ENCODE assay signal across 2 cellular contexts in the genomic region with DNA sequence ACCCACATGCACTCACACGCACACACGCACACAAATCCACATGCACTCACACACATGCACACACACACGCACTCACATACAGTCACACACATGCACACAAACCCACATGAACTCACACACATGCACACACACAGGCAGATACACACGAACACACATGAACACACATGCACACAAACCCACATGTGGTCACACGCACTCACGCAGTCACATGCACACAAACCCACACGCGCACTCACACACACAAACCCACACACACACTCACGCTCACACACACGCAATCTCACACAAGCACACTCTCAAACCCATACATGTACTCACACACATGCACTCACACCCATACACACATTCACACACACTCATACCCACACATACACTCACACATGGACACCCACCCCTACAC.
TF ChIP-seq lines count a peak whose summit lies in the region.

No MANE protein-coding gene starts in this region.

TF ChIP-seq in HepG2, 621 proteins besides CTCF, POLR2A, EP300 and RAD21 (continued from another document):
- TF ChIP-seq, protein P1, sequence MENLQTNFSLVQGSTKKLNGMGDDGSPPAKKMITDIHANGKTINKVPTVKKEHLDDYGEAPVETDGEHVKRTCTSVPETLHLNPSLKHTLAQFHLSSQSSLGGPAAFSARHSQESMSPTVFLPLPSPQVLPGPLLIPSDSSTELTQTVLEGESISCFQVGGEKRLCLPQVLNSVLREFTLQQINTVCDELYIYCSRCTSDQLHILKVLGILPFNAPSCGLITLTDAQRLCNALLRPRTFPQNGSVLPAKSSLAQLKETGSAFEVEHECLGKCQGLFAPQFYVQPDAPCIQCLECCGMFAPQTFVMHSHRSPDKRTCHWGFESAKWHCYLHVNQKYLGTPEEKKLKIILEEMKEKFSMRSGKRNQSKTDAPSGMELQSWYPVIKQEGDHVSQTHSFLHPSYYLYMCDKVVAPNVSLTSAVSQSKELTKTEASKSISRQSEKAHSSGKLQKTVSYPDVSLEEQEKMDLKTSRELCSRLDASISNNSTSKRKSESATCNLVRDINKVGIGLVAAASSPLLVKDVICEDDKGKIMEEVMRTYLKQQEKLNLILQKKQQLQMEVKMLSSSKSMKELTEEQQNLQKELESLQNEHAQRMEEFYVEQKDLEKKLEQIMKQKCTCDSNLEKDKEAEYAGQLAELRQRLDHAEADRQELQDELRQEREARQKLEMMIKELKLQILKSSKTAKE (CRISPR knock-in tag; IDR thresholded peaks at IDR 0.05; ENCODE audit: borderline replicate concordance) = 0 out of 2 replicates have a peak, but pooled peaks have one; percentile 25
- no peak for TF ChIP-seq ZNF121 (CRISPR knock-in tag; IDR thresholded peaks at IDR 0.05)
TF ChIP-seq in HepG2: peak in this region for 5.

TF ChIP-seq in K562, 482 proteins besides CTCF, POLR2A, EP300 and RAD21 (continued from another document):
- TF ChIP-seq, protein P2, sequence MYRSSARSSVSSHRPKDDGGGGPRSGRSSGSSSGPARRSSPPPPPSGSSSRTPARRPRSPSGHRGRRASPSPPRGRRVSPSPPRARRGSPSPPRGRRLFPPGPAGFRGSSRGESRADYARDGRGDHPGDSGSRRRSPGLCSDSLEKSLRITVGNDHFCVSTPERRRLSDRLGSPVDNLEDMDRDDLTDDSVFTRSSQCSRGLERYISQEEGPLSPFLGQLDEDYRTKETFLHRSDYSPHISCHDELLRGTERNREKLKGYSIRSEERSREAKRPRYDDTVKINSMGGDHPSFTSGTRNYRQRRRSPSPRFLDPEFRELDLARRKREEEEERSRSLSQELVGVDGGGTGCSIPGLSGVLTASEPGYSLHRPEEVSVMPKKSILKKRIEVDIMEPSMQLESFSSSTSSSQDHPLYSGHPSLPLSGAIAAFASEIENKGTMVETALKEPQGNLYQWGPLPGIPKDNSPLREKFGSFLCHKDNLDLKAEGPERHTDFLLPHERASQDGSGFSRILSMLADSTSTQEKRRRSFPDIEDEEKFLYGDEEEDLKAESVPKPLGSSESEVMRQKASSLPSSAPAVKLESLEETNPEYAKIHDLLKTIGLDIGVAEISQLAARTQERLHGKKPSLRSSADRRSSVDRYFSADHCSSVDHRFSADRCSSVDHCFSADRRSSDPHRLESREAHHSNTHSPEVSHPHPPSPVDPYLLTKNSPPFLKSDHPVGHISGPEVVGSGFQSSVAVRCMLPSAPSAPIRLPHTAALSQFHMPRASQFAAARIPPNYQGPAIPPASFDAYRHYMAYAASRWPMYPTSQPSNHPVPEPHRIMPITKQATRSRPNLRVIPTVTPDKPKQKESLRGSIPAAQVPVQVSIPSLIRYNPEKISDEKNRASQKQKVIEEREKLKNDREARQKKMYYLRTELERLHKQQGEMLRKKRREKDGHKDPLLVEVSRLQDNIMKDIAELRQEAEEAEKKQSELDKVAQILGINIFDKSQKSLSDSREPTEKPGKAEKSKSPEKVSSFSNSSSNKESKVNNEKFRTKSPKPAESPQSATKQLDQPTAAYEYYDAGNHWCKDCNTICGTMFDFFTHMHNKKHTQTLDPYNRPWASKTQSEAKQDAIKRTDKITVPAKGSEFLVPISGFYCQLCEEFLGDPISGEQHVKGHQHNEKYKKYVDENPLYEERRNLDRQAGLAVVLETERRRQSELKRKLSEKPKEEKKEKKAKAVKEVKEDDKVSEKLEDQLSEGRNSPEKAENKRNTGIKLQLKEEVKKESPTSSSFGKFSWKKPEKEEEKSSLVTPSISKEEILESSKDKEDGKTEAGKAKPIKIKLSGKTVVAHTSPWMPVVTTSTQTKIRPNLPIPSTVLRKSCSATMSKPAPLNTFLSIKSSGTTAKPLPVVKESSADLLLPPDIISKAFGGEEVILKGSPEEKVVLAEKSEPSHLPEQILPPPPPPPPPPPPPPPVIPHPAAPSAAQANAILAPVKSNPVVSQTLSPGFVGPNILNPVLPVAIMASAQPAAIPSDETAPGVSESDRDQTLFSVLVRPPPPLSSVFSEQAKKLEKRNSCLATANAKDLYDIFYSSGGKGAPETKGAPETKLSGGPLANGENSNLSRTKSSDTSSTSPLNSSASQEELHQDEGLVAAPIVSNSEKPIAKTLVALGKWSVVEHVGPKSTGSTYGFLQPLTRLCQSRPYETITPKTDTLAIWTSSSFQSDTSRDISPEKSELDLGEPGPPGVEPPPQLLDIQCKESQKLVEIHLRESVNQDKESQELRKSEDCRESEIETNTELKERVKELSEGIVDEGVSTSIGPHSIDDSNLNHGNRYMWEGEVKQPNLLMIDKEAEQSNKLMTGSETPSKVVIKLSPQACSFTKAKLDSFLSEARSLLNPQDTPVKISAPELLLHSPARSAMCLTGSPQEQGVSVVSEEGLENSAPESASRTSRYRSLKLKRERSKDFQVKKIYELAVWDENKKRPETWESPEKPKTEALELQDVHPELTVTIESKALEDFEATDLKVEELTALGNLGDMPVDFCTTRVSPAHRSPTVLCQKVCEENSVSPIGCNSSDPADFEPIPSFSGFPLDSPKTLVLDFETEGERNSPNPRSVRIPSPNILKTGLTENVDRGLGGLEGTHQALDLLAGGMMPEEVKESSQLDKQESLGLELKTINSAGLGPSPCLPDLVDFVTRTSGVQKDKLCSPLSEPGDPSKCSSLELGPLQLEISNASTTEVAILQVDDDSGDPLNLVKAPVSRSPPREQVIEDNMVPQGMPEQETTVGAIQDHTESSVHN (IDR thresholded peaks at IDR 0.05; ENCODE audit: borderline replicate concordance in 1 of 2, low read depth in 1 of 2) = no peak
- TF ChIP-seq DPF2 (IDR thresholded peaks at IDR 0.05) (no peak), CSDE1 (IDR thresholded peaks at IDR 0.05) (no peak), MAFK (IDR thresholded peaks at IDR 0.05; ENCODE audit: low read length) (no peak)
- TF ChIP-seq, protein P3, sequence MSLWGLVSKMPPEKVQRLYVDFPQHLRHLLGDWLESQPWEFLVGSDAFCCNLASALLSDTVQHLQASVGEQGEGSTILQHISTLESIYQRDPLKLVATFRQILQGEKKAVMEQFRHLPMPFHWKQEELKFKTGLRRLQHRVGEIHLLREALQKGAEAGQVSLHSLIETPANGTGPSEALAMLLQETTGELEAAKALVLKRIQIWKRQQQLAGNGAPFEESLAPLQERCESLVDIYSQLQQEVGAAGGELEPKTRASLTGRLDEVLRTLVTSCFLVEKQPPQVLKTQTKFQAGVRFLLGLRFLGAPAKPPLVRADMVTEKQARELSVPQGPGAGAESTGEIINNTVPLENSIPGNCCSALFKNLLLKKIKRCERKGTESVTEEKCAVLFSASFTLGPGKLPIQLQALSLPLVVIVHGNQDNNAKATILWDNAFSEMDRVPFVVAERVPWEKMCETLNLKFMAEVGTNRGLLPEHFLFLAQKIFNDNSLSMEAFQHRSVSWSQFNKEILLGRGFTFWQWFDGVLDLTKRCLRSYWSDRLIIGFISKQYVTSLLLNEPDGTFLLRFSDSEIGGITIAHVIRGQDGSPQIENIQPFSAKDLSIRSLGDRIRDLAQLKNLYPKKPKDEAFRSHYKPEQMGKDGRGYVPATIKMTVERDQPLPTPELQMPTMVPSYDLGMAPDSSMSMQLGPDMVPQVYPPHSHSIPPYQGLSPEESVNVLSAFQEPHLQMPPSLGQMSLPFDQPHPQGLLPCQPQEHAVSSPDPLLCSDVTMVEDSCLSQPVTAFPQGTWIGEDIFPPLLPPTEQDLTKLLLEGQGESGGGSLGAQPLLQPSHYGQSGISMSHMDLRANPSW (CRISPR knock-in tag; IDR thresholded peaks at IDR 0.05) = no peak
